In the genomic region with DNA sequence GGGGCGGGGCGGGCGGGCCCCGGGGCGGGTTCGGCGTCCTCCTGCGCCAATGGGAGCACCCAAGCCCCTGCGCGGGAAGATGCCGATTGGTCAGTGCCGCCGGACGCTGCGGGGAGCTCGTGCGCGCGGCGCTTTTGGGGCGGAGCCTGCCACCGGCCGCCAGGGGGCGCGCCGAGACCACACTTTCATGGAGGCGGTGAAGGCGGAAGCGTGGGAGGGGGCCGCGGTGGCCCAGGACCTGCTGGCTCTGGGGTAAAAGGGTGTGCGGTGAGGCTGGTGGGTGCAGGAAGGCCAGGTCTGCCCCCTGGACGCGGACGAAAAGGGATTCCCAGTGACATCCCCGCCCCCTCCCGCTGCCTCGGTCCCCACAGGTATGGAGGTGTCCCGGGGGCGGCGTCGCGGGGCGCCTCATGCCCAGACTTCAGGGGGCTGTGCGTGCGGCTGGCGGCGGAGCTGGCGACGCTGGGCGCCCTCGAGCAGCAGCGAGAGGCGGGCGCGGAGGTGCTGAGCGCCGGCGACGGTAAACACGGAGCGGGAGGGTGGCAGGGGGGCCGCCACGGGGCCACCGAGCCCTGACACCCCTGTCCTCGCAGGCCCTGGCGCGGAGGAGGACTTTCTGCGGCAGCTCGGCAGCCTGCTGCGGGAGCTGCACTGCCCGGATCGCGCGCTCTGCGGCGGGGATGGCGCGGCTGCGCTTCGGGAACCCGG, we compare ENCODE assay signal across 8 cellular contexts. TPM values are rescaled to one million over a fixed set of nuclear protein-coding genes. Genes with fewer than 3 reads are reported as not detected.
DNase-seq lines count a peak whose midpoint lies in the region; ATAC-seq and TF ChIP-seq lines count a peak whose summit lies in the region.

A gene (plus strand): TSS at position 127 of the 708 bp plus-strand sequence. CDS start 61 bp downstream, at position 188.

- H3K4me3 ChIP-seq in AG09309 (ENCODE audit: control insufficient read depth, low read depth, low read length), result peak within 1 kb of the TSS; percentile 99

- ATAC-seq in HG03196 (IDR thresholded peaks at IDR 0.05; ENCODE audit: unreplicated experiment), result peak; percentile 87
- ATAC-seq in activated B cell treated with CpG ODN at 0.5 μM for 24 hours (ENCODE audit: low read depth), result peak; percentile 97

- H3K27me3 Mint-ChIP-seq in activated B cell treated with CpG ODN at 0.5 μM for 24 hours, result peaks cover 6% of the 10 kb centered on the region

- TF ChIP-seq POLR2A in GM18951 (IDR thresholded peaks at IDR 0.05; ENCODE audit: extremely low read depth, insufficient read depth, insufficient read length), result peak; percentile 52

- CTCF ChIA-PET in activated B cell treated with CpG ODN at 0.5 μM for 24 hours (lab: Charles Lee), result interaction anchor here (0.6 to 4.5 kb wide), 54 partner anchors 9 to 530 kb away, joined by 3 to 80 read pairs (median 4); a partner anchor contains a TSS

- in situ Hi-C loops in GM18951 (cut with MboI; ENCODE audit: low sequenced_read_pairs, unreplicated experiment), result no loop called here

- intact Hi-C loops in activated B cell treated with CpG ODN at 0.5 μM for 24 hours (cut with micrococcal nuclease), result loop anchor here (1.0 to 5.0 kb wide), 14 partner anchors 14 to 527 kb away; a partner anchor contains a TSS

- POLR2A ChIA-PET in activated B cell treated with CpG ODN at 0.5 μM for 24 hours (lab: Charles Lee), result interaction anchor here (0.6 to 3.2 kb wide), 32 partner anchors 9 to 1033 kb away, joined by 3 to 45 read pairs (median 4); a partner anchor contains a TSS

- no peaks in the 10 kb centered on the region for H3K9me3 Mint-ChIP-seq in activated B cell treated with CpG ODN at 0.5 μM for 24 hours

- peak within 1 kb of the TSS; percentile 90 for H3K27ac Mint-ChIP-seq in activated B cell treated with CpG ODN at 0.5 μM for 24 hours

- H3K27ac ChIP-seq in caudate nucleus (ENCODE audit: low read depth, low read length), result peak within 1 kb of the TSS; percentile 87

- TF ChIP-seq CTCF in AG09309 (IDR thresholded peaks at IDR 0.05; ENCODE audit: control insufficient read depth, insufficient read depth, low read depth, low read length, missing control alignments), result peak; percentile 67
- peak; percentile 98 for TF ChIP-seq CTCF in activated B cell treated with CpG ODN at 0.5 μM for 24 hours (IDR thresholded peaks at IDR 0.05)

- peak within 1 kb of the TSS; percentile 91 for H3K4me3 Mint-ChIP-seq in activated B cell treated with CpG ODN at 0.5 μM for 24 hours

- H3K4me1 Mint-ChIP-seq in activated B cell treated with CpG ODN at 0.5 μM for 24 hours, result peaks cover 22% of the 10 kb centered on the region

- peaks cover 18% of the 10 kb centered on the region for H3K36me3 Mint-ChIP-seq in activated B cell treated with CpG ODN at 0.5 μM for 24 hours (ENCODE audit: low read depth)

- peak; percentile 78 for DNase-seq in AG09309 (ENCODE audit: low read depth)
- DNase-seq in NCI-H226, result peak; percentile 93
- DNase-seq in activated B cell treated with CpG ODN at 0.5 μM for 24 hours, result peak; percentile 99
- peak; percentile 63 to 99 (median 96) for DNase-seq in caudate nucleus (lab: John Stamatoyannopoulos, UW)
- peak; percentile 99 for DNase-seq in islet precursor cell
- peak; percentile 95 to 96 (median 96) for DNase-seq in stimulated activated CD4-positive, alpha-beta T cell treated with anti-CD3 and anti-CD28 coated beads, Interleukin-12 subunit alpha, Interleukin-12 subunit beta, amount 100 ng/mL, for 48 hours (ENCODE audit: low read depth in 2 of 3, low spot score in 1 of 3)

RNA-seq across cellular contexts. Expression of the gene that starts here (rescaled TPM):
- total RNA-seq in activated B cell treated with CpG ODN at 0.5 μM for 24 hours, result 38.3 and 40.0 TPM in 2 replicates

Comparison
In these comparisons a context has a peak if more than half of its experiments do, and no peak if none do; other contexts are left out.
1. Peak in every context shown above with its lines: DNase-seq, ATAC-seq, H3K4me3 ChIP-seq and H3K27ac ChIP-seq.